Comparison of ENCODE assay signal across 8 cellular contexts in the genomic region with DNA sequence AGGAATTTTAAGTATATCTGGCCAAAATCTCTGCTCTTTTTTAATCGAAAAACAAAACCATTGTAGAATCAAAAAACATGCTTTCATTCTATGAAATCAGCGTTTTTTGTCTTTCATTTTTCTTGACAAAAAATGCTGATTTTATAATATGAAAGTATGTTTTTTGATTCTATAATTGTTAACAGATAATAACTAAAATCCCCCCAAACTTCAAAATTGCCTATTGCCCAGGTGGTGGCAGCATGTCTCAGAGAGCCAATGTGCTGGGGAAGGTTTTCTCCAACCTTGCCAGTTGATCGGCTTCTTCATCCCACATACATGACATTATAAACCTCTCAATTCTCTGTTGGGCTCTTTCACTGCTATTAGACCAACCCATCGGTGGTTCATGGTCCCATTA. TPM values are rescaled to one million over a fixed set of nuclear protein-coding genes. Genes with fewer than 3 reads are reported as not detected.
DNase-seq lines count a peak whose midpoint lies in the region; ATAC-seq and TF ChIP-seq lines count a peak whose summit lies in the region.

No MANE protein-coding gene starts in this region.

- H3K9me3 ChIP-seq in OCI-LY3 (ENCODE audit: insufficient read depth, low read length): no peaks in the 10 kb centered on the region
- no peaks in the 10 kb centered on the region for H3K9me3 ChIP-seq in effector memory CD4-positive, alpha-beta T cell (ENCODE audit: control insufficient read depth, low read length)

- no peaks in the 10 kb centered on the region for H3K27me3 Mint-ChIP-seq in activated CD4-positive, alpha-beta T cell treated with anti-CD3 and anti-CD28 coated beads for 36 hours
- no peaks in the 10 kb centered on the region for H3K27me3 Mint-ChIP-seq in activated CD4-positive, alpha-beta T cell treated with anti-CD3 and anti-CD28 coated beads, Interleukin-2, amount 10 ng/mL, durations not matched to agents 7 days and 5 days

- intact Hi-C loops in activated CD4-positive, alpha-beta T cell treated with anti-CD3 and anti-CD28 coated beads for 36 hours (cut with DNase I, micrococcal nuclease): loop anchor here in 1 of 2 experiments (10.0 kb wide), 1 partner anchor 237 kb away; no protein-coding TSS in a partner anchor

- peaks cover 5% of the 10 kb centered on the region for H3K36me3 Mint-ChIP-seq in activated CD4-positive, alpha-beta T cell treated with anti-CD3 and anti-CD28 coated beads for 36 hours (ENCODE audit: low read depth)
- H3K36me3 Mint-ChIP-seq in activated CD4-positive, alpha-beta T cell treated with anti-CD3 and anti-CD28 coated beads, Interleukin-2, amount 10 ng/mL, durations not matched to agents 7 days and 5 days (ENCODE audit: low read depth): peaks cover 5% of the 10 kb centered on the region

- H3K4me2 ChIP-seq in OCI-LY3 (ENCODE audit: low read length): no peak overlapping the region

- H3K79me2 ChIP-seq in OCI-LY3 (ENCODE audit: low read length): peaks cover 19% of the 10 kb centered on the region

- H4K20me1 ChIP-seq in OCI-LY3 (ENCODE audit: insufficient read depth, low read length): no peaks in the 10 kb centered on the region

- no peak overlapping the region for H3K27ac ChIP-seq in OCI-LY3 (ENCODE audit: low read length)
- H3K27ac ChIP-seq in effector memory CD4-positive, alpha-beta T cell (ENCODE audit: insufficient read depth, low read length, poor library complexity, severe bottlenecking): no peak overlapping the region

- POLR2A ChIA-PET in activated CD4-positive, alpha-beta T cell treated with anti-CD3 and anti-CD28 coated beads for 36 hours (lab: Charles Lee): no interaction called here
- POLR2A ChIA-PET in activated CD4-positive, alpha-beta T cell treated with anti-CD3 and anti-CD28 coated beads, Interleukin-2, amount 10 ng/mL, durations not matched to agents 7 days and 5 days (lab: Charles Lee): no interaction called here

- H3K9me3 Mint-ChIP-seq in activated CD4-positive, alpha-beta T cell treated with anti-CD3 and anti-CD28 coated beads for 36 hours (ENCODE audit: low read depth): no peaks in the 10 kb centered on the region
- peaks cover 4% of the 10 kb centered on the region for H3K9me3 Mint-ChIP-seq in activated CD4-positive, alpha-beta T cell treated with anti-CD3 and anti-CD28 coated beads, Interleukin-2, amount 10 ng/mL, durations not matched to agents 7 days and 5 days

- DNase-seq in activated CD4-positive, alpha-beta T cell treated with anti-CD3 and anti-CD28 coated beads for 36 hours: peak; percentile 14
- DNase-seq in activated CD4-positive, alpha-beta T cell treated with anti-CD3 and anti-CD28 coated beads, Interleukin-2, amount 10 ng/mL, durations not matched to agents 7 days and 5 days: no peak
- DNase-seq in fibroblast of pulmonary artery (ENCODE audit: low read depth): peak; percentile 68
- peak; percentile 53 for DNase-seq in stromal cell of bone marrow (ENCODE audit: low read depth)
- no peak for DNase-seq in stimulated activated CD4-positive, alpha-beta T cell treated with anti-CD3 and anti-CD28 coated beads, Interleukin-4, amount 100 ng/mL, for 24 hours
- DNase-seq in effector memory CD4-positive, alpha-beta T cell: no peak

- H2AFZ ChIP-seq in OCI-LY3 (ENCODE audit: low read depth, low read length): no peak overlapping the region

- H3K27ac Mint-ChIP-seq in activated CD4-positive, alpha-beta T cell treated with anti-CD3 and anti-CD28 coated beads for 36 hours: no peak overlapping the region
- no peak overlapping the region for H3K27ac Mint-ChIP-seq in activated CD4-positive, alpha-beta T cell treated with anti-CD3 and anti-CD28 coated beads, Interleukin-2, amount 10 ng/mL, durations not matched to agents 7 days and 5 days

- H3K4me1 ChIP-seq in OCI-LY3 (ENCODE audit: low read length): peaks cover 9% of the 10 kb centered on the region
- H3K4me1 ChIP-seq in effector memory CD4-positive, alpha-beta T cell (ENCODE audit: control insufficient read depth, insufficient read depth, low read length, poor library complexity, severe bottlenecking): no peaks in the 10 kb centered on the region

- no peak overlapping the region for H3K9ac ChIP-seq in OCI-LY3 (ENCODE audit: low read length)

- no peak overlapping the region for H3K4me3 ChIP-seq in OCI-LY3 (ENCODE audit: low read length)
- no peak overlapping the region for H3K4me3 ChIP-seq in fibroblast of pulmonary artery (replicated peaks; ENCODE audit: low read depth, low read length)
- H3K4me3 ChIP-seq in effector memory CD4-positive, alpha-beta T cell (ENCODE audit: insufficient read depth, low read depth, low read length, poor library complexity, severe bottlenecking): no peak overlapping the region

- no peak overlapping the region for H3K4me3 Mint-ChIP-seq in activated CD4-positive, alpha-beta T cell treated with anti-CD3 and anti-CD28 coated beads for 36 hours
- H3K4me3 Mint-ChIP-seq in activated CD4-positive, alpha-beta T cell treated with anti-CD3 and anti-CD28 coated beads, Interleukin-2, amount 10 ng/mL, durations not matched to agents 7 days and 5 days: no peak overlapping the region

- H3K4me1 Mint-ChIP-seq in activated CD4-positive, alpha-beta T cell treated with anti-CD3 and anti-CD28 coated beads for 36 hours: peaks cover 12% of the 10 kb centered on the region
- H3K4me1 Mint-ChIP-seq in activated CD4-positive, alpha-beta T cell treated with anti-CD3 and anti-CD28 coated beads, Interleukin-2, amount 10 ng/mL, durations not matched to agents 7 days and 5 days: peaks cover 14% of the 10 kb centered on the region

- no peaks in the 10 kb centered on the region for H3K36me3 ChIP-seq in OCI-LY3 (replicated peaks; ENCODE audit: low read depth, low read length)
- no peaks in the 10 kb centered on the region for H3K36me3 ChIP-seq in effector memory CD4-positive, alpha-beta T cell (ENCODE audit: control insufficient read depth, insufficient read depth, low read length)

- CTCF ChIA-PET in activated CD4-positive, alpha-beta T cell treated with anti-CD3 and anti-CD28 coated beads for 36 hours (lab: Charles Lee): no interaction called here
- CTCF ChIA-PET in activated CD4-positive, alpha-beta T cell treated with anti-CD3 and anti-CD28 coated beads, Interleukin-2, amount 10 ng/mL, durations not matched to agents 7 days and 5 days (lab: Charles Lee): no interaction called here

- ATAC-seq in activated CD4-positive, alpha-beta T cell treated with anti-CD3 and anti-CD28 coated beads for 36 hours: no peak
- ATAC-seq in HG02884 (IDR thresholded peaks at IDR 0.05; ENCODE audit: unreplicated experiment): no peak

- H3K27me3 ChIP-seq in OCI-LY3 (ENCODE audit: low read depth, low read length): no peaks in the 10 kb centered on the region
- H3K27me3 ChIP-seq in effector memory CD4-positive, alpha-beta T cell (replicated peaks; ENCODE audit: control insufficient read depth, insufficient read depth, low read length, poor library complexity, severe bottlenecking): no peaks in the 10 kb centered on the region

- peak; percentile 64 for TF ChIP-seq CTCF in OCI-LY3 (IDR thresholded peaks at IDR 0.05; ENCODE audit: low read depth, low read length)
- peak; percentile 50 for TF ChIP-seq CTCF in fibroblast of pulmonary artery (IDR thresholded peaks at IDR 0.05; ENCODE audit: low read length, missing control alignments)

RNA-seq across cellular contexts. Expression of a gene that starts 5.1 kb away (rescaled TPM):
- total RNA-seq in activated CD4-positive, alpha-beta T cell treated with anti-CD3 and anti-CD28 coated beads for 36 hours: 10 to 100 TPM; 73.5 to 84.0 TPM
- 10 to 100 TPM; 49.0 to 57.2 TPM for total RNA-seq in activated CD4-positive, alpha-beta T cell treated with anti-CD3 and anti-CD28 coated beads, Interleukin-2, amount 10 ng/mL, durations not matched to agents 7 days and 5 days

Comparison
In these comparisons a context has a peak if more than half of its experiments do, and no peak if none do; other contexts are left out.
1. DNase-seq: peak in activated CD4-positive, alpha-beta T cell treated with anti-CD3 and anti-CD28 coated beads for 36 hours (single experiment), fibroblast of pulmonary artery (single experiment) and stromal cell of bone marrow (single experiment); none in activated CD4-positive, alpha-beta T cell treated with anti-CD3 and anti-CD28 coated beads, Interleukin-2, amount 10 ng/mL, durations not matched to agents 7 days and 5 days (single experiment), stimulated activated CD4-positive, alpha-beta T cell treated with anti-CD3 and anti-CD28 coated beads, Interleukin-4, amount 100 ng/mL, for 24 hours (single experiment) and effector memory CD4-positive, alpha-beta T cell (0 of 3).